Comparison of ENCODE assay signal across 17 cellular contexts in the genomic region with DNA sequence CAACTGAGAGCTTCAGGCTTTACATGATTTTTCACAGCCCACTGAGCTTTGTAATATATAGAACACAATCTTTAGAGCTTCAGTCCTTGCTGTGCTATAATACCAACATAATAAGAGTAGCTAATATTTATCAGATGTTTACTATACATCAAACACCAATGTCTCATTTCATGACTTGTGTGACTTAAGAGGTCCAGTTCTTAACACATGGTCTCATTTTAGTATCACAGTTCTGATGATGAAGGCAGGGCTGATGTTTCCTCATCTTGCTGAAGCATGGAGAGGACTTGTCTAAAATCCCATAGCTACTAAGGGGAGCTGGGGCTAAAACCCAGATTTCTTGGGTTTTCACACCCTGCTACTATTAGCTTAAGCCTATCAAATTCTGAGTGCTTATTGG. TPM values are rescaled to one million over a fixed set of nuclear protein-coding genes. Genes with fewer than 3 reads are reported as not detected.
DNase-seq lines count a peak whose midpoint lies in the region; ATAC-seq, FAIRE-seq and TF ChIP-seq lines count a peak whose summit lies in the region.
"Had no signal": no experiment of that assay in that cellular context is flagged by ENCODE, and none has a peak within 500 bp of the region (broad histone marks: within the 10 kb centered on the region; RNA-seq: fewer than 3 reads in every experiment).

No MANE protein-coding gene starts in this region.

- H3K36me3 ChIP-seq in thyroid gland, result no peaks in the 10 kb centered on the region

- no peaks in the 10 kb centered on the region for H3K27me3 Mint-ChIP-seq in activated naive CD4-positive, alpha-beta T cell treated with anti-CD3 and anti-CD28 coated beads for 36 hours (ENCODE audit: low read depth)
- H3K27me3 Mint-ChIP-seq in activated T-helper 17 cell treated with anti-CD3 and anti-CD28 coated beads, Interleukin-2, amount 50 U/mL, for 72 hours, result no peaks in the 10 kb centered on the region
- H3K27me3 Mint-ChIP-seq: CD4-positive, alpha-beta memory T cell had no signal

- no peak for TF ChIP-seq CTCF in thyroid gland (IDR thresholded peaks at IDR 0.05)

- no peak for DNase-seq in activated naive CD4-positive, alpha-beta T cell treated with anti-CD3 and anti-CD28 coated beads for 36 hours
- DNase-seq in activated naive CD4-positive, alpha-beta T cell treated with anti-CD3 and anti-CD28 coated beads, Interleukin-2, amount 50 U/mL, for 72 hours (ENCODE audit: low spot score in 2 of 2), result no peak
- DNase-seq in epithelial cell of prostate (ENCODE audit: low read depth, low spot score) (no peak), thyroid gland (no peak), urothelium cell line (ENCODE audit: low spot score) (no peak)
- DNase-seq: BE2C; CD4-positive, alpha-beta memory T cell; GF-D8; H7; NCI-H1417; NCI-H1930; NCI-H2171; NCI-H446 treated with DMSO at 0.1 percent for 48 hours; NCI-H748 treated with DMSO at 0.1 percent for 48 hours; PC-3 had no signal

- no peak overlapping the region for H3K4me3 ChIP-seq in thyroid gland (replicated peaks in 1 of 3)

- TF ChIP-seq POLR2A in thyroid gland (IDR thresholded peaks at IDR 0.05), result no peak

- intact Hi-C loops in activated naive CD4-positive, alpha-beta T cell treated with anti-CD3 and anti-CD28 coated beads for 36 hours (cut with micrococcal nuclease), result loop anchor here (1.0 kb wide), 1 partner anchor 658 kb away; the partner anchor contains the start of gene GPR137B
- intact Hi-C loops in thyroid gland (cut with DNase I), result no loop called here

- ATAC-seq in activated naive CD4-positive, alpha-beta T cell treated with anti-CD3 and anti-CD28 coated beads, Interleukin-2, amount 50 U/mL, for 72 hours, result no peak
- peak; percentile 13 for ATAC-seq in activated T-helper 17 cell treated with anti-CD3 and anti-CD28 coated beads, Interleukin-2, amount 50 U/mL, for 72 hours (replicated peaks)
- ATAC-seq in GM21786 (IDR thresholded peaks at IDR 0.05; ENCODE audit: unreplicated experiment), result no peak
- ATAC-seq: PC-3 had no signal

- no peak for FAIRE-seq in urothelium cell line (lab: Jason Lieb, UNC)

- H3K36me3 Mint-ChIP-seq in activated naive CD4-positive, alpha-beta T cell treated with anti-CD3 and anti-CD28 coated beads for 36 hours (ENCODE audit: low read depth), result peaks cover 24% of the 10 kb centered on the region
- peaks cover 16 to 42% of the 10 kb centered on the region in 2 donors for H3K36me3 Mint-ChIP-seq in activated naive CD4-positive, alpha-beta T cell treated with anti-CD3 and anti-CD28 coated beads, Interleukin-2, amount 50 U/mL, for 72 hours
- H3K36me3 Mint-ChIP-seq in activated T-helper 17 cell treated with anti-CD3 and anti-CD28 coated beads, Interleukin-2, amount 50 U/mL, for 72 hours (ENCODE audit: low read depth), result peaks cover 71% of the 10 kb centered on the region

- no peaks in the 10 kb centered on the region for H3K27me3 ChIP-seq in thyroid gland
- H3K27me3 ChIP-seq: BE2C had no signal

- no peaks in the 10 kb centered on the region for H3K9me3 ChIP-seq in thyroid gland
- H3K9me3 ChIP-seq: BE2C had no signal

- peak overlapping the region; percentile 69 for H3K27ac ChIP-seq in epithelial cell of prostate
- peak overlapping the region; percentile 39 to 61 (median 55) for H3K27ac ChIP-seq in thyroid gland

- H3K4me3 Mint-ChIP-seq in activated naive CD4-positive, alpha-beta T cell treated with anti-CD3 and anti-CD28 coated beads for 36 hours, result no peak overlapping the region
- H3K4me3 Mint-ChIP-seq in activated T-helper 17 cell treated with anti-CD3 and anti-CD28 coated beads, Interleukin-2, amount 50 U/mL, for 72 hours, result peak overlapping the region; percentile 44

- CTCF ChIA-PET in activated naive CD4-positive, alpha-beta T cell treated with anti-CD3 and anti-CD28 coated beads for 36 hours (lab: Charles Lee), result interaction anchor here (1.2 to 1.6 kb wide), 5 partner anchors 10 to 761 kb away, joined by 3 to 4 read pairs (median 4); no protein-coding TSS in a partner anchor

- H3K4me1 ChIP-seq in thyroid gland, result peaks cover 33 to 61% of the 10 kb centered on the region in 2 donors
- H3K4me1 ChIP-seq: BE2C had no signal

- H3K4me1 Mint-ChIP-seq in activated naive CD4-positive, alpha-beta T cell treated with anti-CD3 and anti-CD28 coated beads for 36 hours (ENCODE audit: low read depth), result peaks cover 58% of the 10 kb centered on the region
- H3K4me1 Mint-ChIP-seq in activated T-helper 17 cell treated with anti-CD3 and anti-CD28 coated beads, Interleukin-2, amount 50 U/mL, for 72 hours, result peaks cover 42% of the 10 kb centered on the region

- no peaks in the 10 kb centered on the region for H3K9me3 Mint-ChIP-seq in activated naive CD4-positive, alpha-beta T cell treated with anti-CD3 and anti-CD28 coated beads for 36 hours
- H3K9me3 Mint-ChIP-seq in activated naive CD4-positive, alpha-beta T cell treated with anti-CD3 and anti-CD28 coated beads, Interleukin-2, amount 50 U/mL, for 72 hours, result no peaks in the 10 kb centered on the region
- no peaks in the 10 kb centered on the region for H3K9me3 Mint-ChIP-seq in activated T-helper 17 cell treated with anti-CD3 and anti-CD28 coated beads, Interleukin-2, amount 50 U/mL, for 72 hours

- H3K27ac Mint-ChIP-seq in activated naive CD4-positive, alpha-beta T cell treated with anti-CD3 and anti-CD28 coated beads for 36 hours, result peak overlapping the region; percentile 77
- H3K27ac Mint-ChIP-seq in activated naive CD4-positive, alpha-beta T cell treated with anti-CD3 and anti-CD28 coated beads, Interleukin-2, amount 50 U/mL, for 72 hours, result peak overlapping the region in 1 of 2 donors; percentile 78
- H3K27ac Mint-ChIP-seq in activated T-helper 17 cell treated with anti-CD3 and anti-CD28 coated beads, Interleukin-2, amount 50 U/mL, for 72 hours, result peak overlapping the region; percentile 55

RNA-seq across cellular contexts. Expression of gene MTR, which starts 5.5 kb away (rescaled TPM):
- total RNA-seq in activated naive CD4-positive, alpha-beta T cell treated with anti-CD3 and anti-CD28 coated beads for 36 hours, result 10 to 100 TPM; 55.3 to 57.6 TPM
- 10 to 100 TPM; 67.4 to 68.7 TPM for total RNA-seq in activated naive CD4-positive, alpha-beta T cell treated with anti-CD3 and anti-CD28 coated beads, Interleukin-2, amount 50 U/mL, for 72 hours
- total RNA-seq in activated T-helper 17 cell treated with anti-CD3 and anti-CD28 coated beads, Interleukin-2, amount 50 U/mL, for 72 hours, result 10 to 100 TPM; 52.3 to 94.6 TPM
- total RNA-seq in thyroid gland, result 10 to 100 TPM; 43.2 to 78.3 (median 47.0) TPM
